In the genomic region with DNA sequence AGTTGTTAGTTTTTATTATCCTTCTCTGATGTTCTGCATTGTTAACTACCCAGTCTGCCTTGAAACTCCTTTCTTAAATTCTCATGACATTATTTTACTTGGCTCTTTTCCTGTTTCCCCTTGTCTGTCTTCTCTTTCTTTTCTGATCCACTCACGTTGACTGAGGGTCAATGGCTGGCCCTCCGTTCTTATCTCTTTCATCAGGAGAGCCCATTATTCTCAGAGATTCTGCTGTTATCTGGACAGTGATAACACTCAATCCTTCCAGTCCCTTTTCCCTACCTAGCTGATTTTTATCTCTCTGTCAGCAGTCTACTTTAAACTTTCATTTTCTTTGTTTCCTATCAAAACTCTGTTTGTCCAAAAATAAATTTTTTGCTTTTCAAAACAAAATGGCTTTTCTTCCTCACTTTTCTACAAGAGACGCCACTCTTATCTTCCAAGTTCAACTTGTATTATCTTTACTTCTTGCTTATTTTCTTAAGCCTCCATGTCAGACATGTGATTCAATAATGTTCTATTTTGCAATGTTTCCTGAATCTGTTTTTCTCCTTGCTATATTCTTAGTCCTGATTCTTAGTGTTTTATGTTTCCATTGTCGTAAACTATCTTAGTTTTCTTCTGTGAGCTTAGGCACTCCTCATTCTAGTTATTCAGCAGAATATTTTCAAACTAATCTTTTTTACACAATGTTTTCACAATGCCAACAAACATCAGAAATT, we compare ENCODE assay signal across 20 cellular contexts.
DNase-seq lines count a peak whose midpoint lies in the region; ATAC-seq and TF ChIP-seq lines count a peak whose summit lies in the region.
"Had no signal": no experiment of that assay in that cellular context is flagged by ENCODE, and none has a peak within 500 bp of the region (broad histone marks: within the 10 kb centered on the region; RNA-seq: fewer than 3 reads in every experiment).

No MANE protein-coding gene starts in this region.

- WGBS in tibial nerve, 2 donors, result 57 to 58% methylated on average over 4 of the region's 4 CpGs
- 76 to 82% methylated on average over 4 of the region's 4 CpGs for WGBS in lower leg skin, 2 donors

- no peak for ATAC-seq in GM23338
- ATAC-seq: activated CD8-positive, alpha-beta memory T cell treated with anti-CD3 and anti-CD28 coated beads, Interleukin-2, amount 10 ng/mL, durations not matched to agents 7 days and 5 days; GM12878; natural killer cell treated with Interleukin-12 subunit alpha and Interleukin-12 subunit beta and Interleukin-15 and Interleukin-18, amount 100 ng/mL, for 72 hours had no signal

- no peaks in the 10 kb centered on the region for H3K79me2 ChIP-seq in GM23338 (replicated peaks; ENCODE audit: insufficient read depth)

- H3K4me3 ChIP-seq in GM23338 (no peak overlapping the region), ascending aorta (peak overlapping the region; percentile 23 to 46), skeletal muscle tissue (ENCODE audit: low read length in 3 of 3) (peak overlapping the region in 2 of 3 donors; percentile 20 to 65), tibial nerve (no peak overlapping the region), lower leg skin (ENCODE audit: low read depth, poor library complexity, severe bottlenecking) (no peak overlapping the region)
- H3K4me3 ChIP-seq: GM12878 had no signal

- TF ChIP-seq POLR2A in tibial nerve (IDR thresholded peaks at IDR 0.05) (no peak), lower leg skin (IDR thresholded peaks at IDR 0.05) (no peak)

- TF ChIP-seq EP300 in tibial nerve (IDR thresholded peaks at IDR 0.05), result no peak

- H3K36me3 ChIP-seq in GM23338 (ENCODE audit: insufficient read depth) (no peaks in the 10 kb centered on the region), ascending aorta (no peaks in the 10 kb centered on the region), skeletal muscle tissue (ENCODE audit: control insufficient read depth in 3 of 3, insufficient read depth in 3 of 3, low read length in 3 of 3) (no peaks in the 10 kb centered on the region), tibial nerve (no peaks in the 10 kb centered on the region)

- H3K9me3 Mint-ChIP-seq in GM23338, result peaks cover 2% of the 10 kb centered on the region; the same call in 1 of the 3 replicates
- H3K9me3 Mint-ChIP-seq: natural killer cell treated with Interleukin-12 subunit alpha and Interleukin-12 subunit beta and Interleukin-15 and Interleukin-18, amount 100 ng/mL, for 72 hours; stimulated activated naive CD8-positive, alpha-beta T cell treated with anti-CD3 and anti-CD28 coated beads, Interleukin-15, Interleukin-2, amounts not matched to agents 100 ng/mL and 50 ng/mL, for 24 hours; T-helper 2 cell treated with Interferon-gamma antibody and Interleukin-4, amounts not matched to agents 5 μg/mL and 100 μg/mL, for 36 hours had no signal

- H3K9ac ChIP-seq in skeletal muscle tissue (ENCODE audit: low read depth in 1 of 3, low read length in 3 of 3), result peak overlapping the region in 2 of 3 donors; percentile 47 to 54

- TF ChIP-seq CTCF in GM23338 (conservative IDR thresholded peaks at IDR 0.05; ENCODE audit: low read depth in 2 of 2) (no peak), ascending aorta (IDR thresholded peaks at IDR 0.05) (no peak), tibial nerve (IDR thresholded peaks at IDR 0.05) (no peak), lower leg skin (IDR thresholded peaks at IDR 0.05) (no peak)

- H3K9me3 ChIP-seq in ascending aorta (no peaks in the 10 kb centered on the region), skeletal muscle tissue (ENCODE audit: control insufficient read depth in 3 of 3, low read length in 3 of 3) (peaks cover 0 to 3% (median 3%) of the 10 kb centered on the region in 3 donors), tibial nerve (no peaks in the 10 kb centered on the region)

- H3K4me1 ChIP-seq in GM23338 (ENCODE audit: insufficient read depth) (no peaks in the 10 kb centered on the region), ascending aorta (peaks cover 0 to 6% of the 10 kb centered on the region in 2 donors), skeletal muscle tissue (ENCODE audit: control insufficient read depth in 3 of 3, insufficient read depth in 3 of 3, low read length in 3 of 3) (peaks cover 4 to 11% (median 5%) of the 10 kb centered on the region in 3 donors), tibial nerve (peaks cover 0 to 6% (median 0%) of the 10 kb centered on the region in 4 donors)

- H2AFZ ChIP-seq in GM23338, result no peak overlapping the region

- H3K27me3 ChIP-seq in GM23338 (ENCODE audit: insufficient read depth) (no peaks in the 10 kb centered on the region), ascending aorta (no peaks in the 10 kb centered on the region), skeletal muscle tissue (ENCODE audit: control insufficient read depth in 3 of 3, insufficient read depth in 3 of 3, low read length in 3 of 3) (no peaks in the 10 kb centered on the region), tibial nerve (no peaks in the 10 kb centered on the region)

- DNase-seq in GM23338 (ENCODE audit: low spot score) (no peak), ascending aorta (ENCODE audit: low spot score in 2 of 2) (no peak), iris pigment epithelial cell (ENCODE audit: low read depth) (peak; percentile 66), HPDE6-E6E7 (ENCODE audit: extremely low spot score) (no peak), tibial nerve (ENCODE audit: low spot score in 2 of 2) (no peak), COR-L47 (lab: John Stamatoyannopoulos, UW) (no peak), lower leg skin (ENCODE audit: low spot score in 2 of 2) (no peak)
- DNase-seq: activated CD4-positive, CD25-positive, alpha-beta regulatory T cell treated with anti-CD3 and anti-CD28 coated beads, Interleukin-2, amount 50 U/mL, for 72 hours; activated CD8-positive, alpha-beta memory T cell treated with anti-CD3 and anti-CD28 coated beads, Interleukin-2, amount 10 ng/mL, durations not matched to agents 7 days and 5 days; amniotic stem cell; GDM1; NCI-H2029; NCI-H510A treated with DMSO at 0.1 percent for 48 hours; retina; SIG-M5 had no signal

- H3K27ac ChIP-seq in GM23338 (ENCODE audit: low read depth) (no peak overlapping the region), ascending aorta (peak overlapping the region; percentile 46 to 50), skeletal muscle tissue (ENCODE audit: low read depth, low read length) (peak overlapping the region; percentile 31), tibial nerve (no peak overlapping the region)

- no peaks in the 10 kb centered on the region for H3K4me1 Mint-ChIP-seq in GM23338
- H3K4me1 Mint-ChIP-seq: activated CD8-positive, alpha-beta memory T cell treated with anti-CD3 and anti-CD28 coated beads, Interleukin-2, amount 10 ng/mL, durations not matched to agents 7 days and 5 days had no signal

- H3K27me3 Mint-ChIP-seq in GM23338 (ENCODE audit: insufficient read depth, low read depth, poor library complexity), result no peaks in the 10 kb centered on the region
- H3K27me3 Mint-ChIP-seq: natural killer cell treated with Interleukin-12 subunit alpha and Interleukin-12 subunit beta and Interleukin-15 and Interleukin-18, amount 100 ng/mL, for 72 hours; stimulated activated naive CD8-positive, alpha-beta T cell treated with anti-CD3 and anti-CD28 coated beads, Interleukin-15, Interleukin-2, amounts not matched to agents 100 ng/mL and 50 ng/mL, for 24 hours had no signal

- intact Hi-C loops in ascending aorta (cut with DNase I) (no loop called here), lower leg skin (cut with DNase I; ENCODE audit: low total_unique reads) (no loop called here)

- H4K20me1 ChIP-seq in GM23338 (replicated peaks; ENCODE audit: insufficient read depth), result no peaks in the 10 kb centered on the region

- no peak overlapping the region for H3K4me2 ChIP-seq in GM23338

- H3K4me3 Mint-ChIP-seq in GM23338, result no peak overlapping the region
- H3K4me3 Mint-ChIP-seq: activated CD8-positive, alpha-beta memory T cell treated with anti-CD3 and anti-CD28 coated beads, Interleukin-2, amount 10 ng/mL, durations not matched to agents 7 days and 5 days; natural killer cell treated with Interleukin-12 subunit alpha and Interleukin-12 subunit beta and Interleukin-15 and Interleukin-18, amount 100 ng/mL, for 72 hours; stimulated activated naive CD8-positive, alpha-beta T cell treated with anti-CD3 and anti-CD28 coated beads, Interleukin-15, Interleukin-2, amounts not matched to agents 100 ng/mL and 50 ng/mL, for 24 hours; T-helper 2 cell treated with Interferon-gamma antibody and Interleukin-4, amounts not matched to agents 5 μg/mL and 100 μg/mL, for 36 hours had no signal

- 0 out of 2 replicates have a peak overlapping the region, but pooled peaks have one; percentile 40 for H3K27ac Mint-ChIP-seq in GM23338
- H3K27ac Mint-ChIP-seq: activated CD8-positive, alpha-beta memory T cell treated with anti-CD3 and anti-CD28 coated beads, Interleukin-2, amount 10 ng/mL, durations not matched to agents 7 days and 5 days; natural killer cell treated with Interleukin-12 subunit alpha and Interleukin-12 subunit beta and Interleukin-15 and Interleukin-18, amount 100 ng/mL, for 72 hours; stimulated activated naive CD8-positive, alpha-beta T cell treated with anti-CD3 and anti-CD28 coated beads, Interleukin-15, Interleukin-2, amounts not matched to agents 100 ng/mL and 50 ng/mL, for 24 hours; T-helper 2 cell treated with Interferon-gamma antibody and Interleukin-4, amounts not matched to agents 5 μg/mL and 100 μg/mL, for 36 hours had no signal

- no peaks in the 10 kb centered on the region for H3F3A ChIP-seq in GM23338 (replicated peaks; ENCODE audit: low read depth)

- H3K9me2 ChIP-seq in GM23338 (ENCODE audit: insufficient read depth), result no peaks in the 10 kb centered on the region

- no peaks in the 10 kb centered on the region for H3K36me3 Mint-ChIP-seq in GM23338 (ENCODE audit: low read depth)
- H3K36me3 Mint-ChIP-seq: natural killer cell treated with Interleukin-12 subunit alpha and Interleukin-12 subunit beta and Interleukin-15 and Interleukin-18, amount 100 ng/mL, for 72 hours had no signal

TF ChIP-seq in GM23338, 12 proteins besides CTCF, POLR2A, EP300 and RAD21 (continues in another document):
- no peak for TF ChIP-seq CREB1 (CRISPR knock-in tag; IDR thresholded peaks at IDR 0.05; ENCODE audit: low read depth)
- no peak for TF ChIP-seq EZH2 (IDR thresholded peaks at IDR 0.05; ENCODE audit: low read depth, unreplicated experiment)
- no peak for TF ChIP-seq POLR2AphosphoS5 (IDR thresholded peaks at IDR 0.05; ENCODE audit: low read depth)
- TF ChIP-seq, protein P1, sequence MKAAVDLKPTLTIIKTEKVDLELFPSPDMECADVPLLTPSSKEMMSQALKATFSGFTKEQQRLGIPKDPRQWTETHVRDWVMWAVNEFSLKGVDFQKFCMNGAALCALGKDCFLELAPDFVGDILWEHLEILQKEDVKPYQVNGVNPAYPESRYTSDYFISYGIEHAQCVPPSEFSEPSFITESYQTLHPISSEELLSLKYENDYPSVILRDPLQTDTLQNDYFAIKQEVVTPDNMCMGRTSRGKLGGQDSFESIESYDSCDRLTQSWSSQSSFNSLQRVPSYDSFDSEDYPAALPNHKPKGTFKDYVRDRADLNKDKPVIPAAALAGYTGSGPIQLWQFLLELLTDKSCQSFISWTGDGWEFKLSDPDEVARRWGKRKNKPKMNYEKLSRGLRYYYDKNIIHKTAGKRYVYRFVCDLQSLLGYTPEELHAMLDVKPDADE (IDR thresholded peaks at IDR 0.05), result no peak
- no peak for TF ChIP-seq STAT1 (IDR thresholded peaks at IDR 0.05; ENCODE audit: unreplicated experiment)

Comparison
In these comparisons a context has a peak if more than half of its experiments do, and no peak if none do; other contexts are left out.
1. H3K27ac ChIP-seq: peak in ascending aorta (2 of 2) and skeletal muscle tissue (single experiment); none in GM23338 (single experiment) and tibial nerve (0 of 4).
2. H3K4me3 ChIP-seq: peak in ascending aorta (2 of 2) and skeletal muscle tissue (2 of 3); none in GM23338 (single experiment), tibial nerve (0 of 4) and lower leg skin (single experiment).